ENCODE assay signal across 14 cellular contexts in genomic region chr3:34200576-34200975, GRCh38.
DNase-seq lines count a peak whose midpoint lies in the region; ATAC-seq and TF ChIP-seq lines count a peak whose summit lies in the region.
"Had no signal": no experiment of that assay in that cellular context is flagged by ENCODE, and none has a peak within 500 bp of the region (broad histone marks: within the 10 kb centered on the region; RNA-seq: fewer than 3 reads in every experiment).

No MANE protein-coding gene starts in this region.

- DNase-seq in GM12865 (ENCODE audit: low read depth) = peak; percentile 52
- DNase-seq in NCI-H187 (lab: John Stamatoyannopoulos, UW) = no peak
- DNase-seq in NOMO-1 treated with DMSO at 0.1 percent for 48 hours (lab: John Stamatoyannopoulos, UW; ENCODE audit: unreplicated experiment) = no peak
- no peak for DNase-seq in dorsolateral prefrontal cortex
- no peak for DNase-seq in HCEC 1CT
- DNase-seq: activated CD8-positive, alpha-beta T cell treated with anti-CD3 and anti-CD28 coated beads, Interleukin-2, amount 10 ng/mL, durations not matched to agents 7 days and 5 days; aorta; BE2C; stimulated activated CD4-positive, alpha-beta T cell treated with anti-CD3 and anti-CD28 coated beads, Interleukin-2, amount 100 ng/mL, for 48 hours; tibial artery had no signal

- peaks cover 3% of the 10 kb centered on the region for H3K36me3 Mint-ChIP-seq in IgD-negative memory B cell

- H3K4me3 ChIP-seq in GM12865 (ENCODE audit: low read depth, low read length) (no peak overlapping the region), dorsolateral prefrontal cortex (no peak overlapping the region)
- H3K4me3 ChIP-seq: SJCRH30, tibial artery had no signal

- no peaks in the 10 kb centered on the region for H3K27me3 ChIP-seq in dorsolateral prefrontal cortex
- H3K27me3 ChIP-seq: BE2C, SJCRH30, tibial artery had no signal

- H3K27ac ChIP-seq in dorsolateral prefrontal cortex = no peak overlapping the region
- H3K27ac ChIP-seq: SJCRH30, tibial artery had no signal

- no peak for TF ChIP-seq CTCF in GM12865 (IDR thresholded peaks at IDR 0.05; ENCODE audit: insufficient read depth, low read depth, low read length, missing control alignments)
- TF ChIP-seq CTCF in dorsolateral prefrontal cortex (IDR thresholded peaks at IDR 0.05 in 54 of 56, conservative IDR thresholded peaks at IDR 0.05 in 2 of 56; ENCODE audit: low read depth in 1 of 56, partially characterized antibody in 56 of 56) = no peak

- ATAC-seq in GM19397 (IDR thresholded peaks at IDR 0.05; ENCODE audit: unreplicated experiment) = peak; percentile 75
- ATAC-seq in HG02885 (IDR thresholded peaks at IDR 0.05; ENCODE audit: poor library complexity, unreplicated experiment) = peak; percentile 89
- ATAC-seq: activated CD8-positive, alpha-beta T cell treated with anti-CD3 and anti-CD28 coated beads, Interleukin-2, amount 10 ng/mL, durations not matched to agents 7 days and 5 days had no signal

- peaks cover 0 to 3% (median 0%) of the 10 kb centered on the region in 3 donors for H3K9me3 Mint-ChIP-seq in IgD-negative memory B cell

- H3K4me1 Mint-ChIP-seq in IgD-negative memory B cell = peaks cover 37 to 62% (median 52%) of the 10 kb centered on the region in 3 donors

- H3K27ac Mint-ChIP-seq in IgD-negative memory B cell = peak overlapping the region; percentile 70 to 99 (median 95)
- H3K27ac Mint-ChIP-seq: activated CD8-positive, alpha-beta T cell treated with anti-CD3 and anti-CD28 coated beads, Interleukin-2, amount 10 ng/mL, durations not matched to agents 7 days and 5 days had no signal

- H3K27me3 Mint-ChIP-seq in IgD-negative memory B cell = no peaks in the 10 kb centered on the region

- peak overlapping the region; percentile 71 to 91 (median 82) for H3K4me3 Mint-ChIP-seq in IgD-negative memory B cell
- H3K4me3 Mint-ChIP-seq: activated CD8-positive, alpha-beta T cell treated with anti-CD3 and anti-CD28 coated beads, Interleukin-2, amount 10 ng/mL, durations not matched to agents 7 days and 5 days had no signal

- intact Hi-C loops in dorsolateral prefrontal cortex (cut with DNase I) = no loop called here
